In genomic region chr10:17444062-17444714, GRCh38 we compare ENCODE assay signal across 10 cellular contexts. TPM values are rescaled to one million over a fixed set of nuclear protein-coding genes. Genes with fewer than 3 reads are reported as not detected.
DNase-seq lines count a peak whose midpoint lies in the region; ATAC-seq and TF ChIP-seq lines count a peak whose summit lies in the region.
"Had no signal": no experiment of that assay in that cellular context is flagged by ENCODE, and none has a peak within 500 bp of the region (broad histone marks: within the 10 kb centered on the region; RNA-seq: fewer than 3 reads in every experiment).

No MANE protein-coding gene starts in this region.

- in situ Hi-C loops in mammary epithelial cell (cut with MboI; ENCODE audit: low sequenced_read_pairs in 2 of 2), result loop anchor here (25.0 kb wide), 1 partner anchor 607 kb away; no protein-coding TSS in a partner anchor

- H3K4me2 ChIP-seq in mammary epithelial cell (ENCODE audit: insufficient read depth, low read depth, low read length), result no peak overlapping the region

- H3K27ac Mint-ChIP-seq in MCF 10A (ENCODE audit: low read depth, unreplicated experiment) (no peak overlapping the region), T-helper 17 cell (peak overlapping the region; percentile 94)
- H3K27ac Mint-ChIP-seq in stimulated activated naive CD8-positive, alpha-beta T cell treated with anti-CD3 and anti-CD28 coated beads, Interleukin-15, amount 100 ng/mL, for 72 hours, result peak overlapping the region; percentile 42 to 70

- H3K9me3 ChIP-seq in mammary epithelial cell (replicated peaks; ENCODE audit: insufficient read depth, low read length) (peaks cover under 1% of the 10 kb centered on the region), T-helper 17 cell (ENCODE audit: control insufficient read depth, low read length, poor library complexity, severe bottlenecking) (no peaks in the 10 kb centered on the region), spleen (peaks cover 0 to 23% (median 15%) of the 10 kb centered on the region in 8 donors)

- H3K27ac ChIP-seq in mammary epithelial cell (ENCODE audit: insufficient read depth, low read depth, low read length) (no peak overlapping the region), spleen (no peak overlapping the region)

- H3K4me3 ChIP-seq in mammary epithelial cell (replicated peaks in 1 of 3; ENCODE audit: insufficient read depth in 1 of 3, low read depth in 2 of 3, low read length in 3 of 3) (no peak overlapping the region), spleen (peak overlapping the region in 1 of 8 donors; percentile 11)

- dilution Hi-C loops in mammary epithelial cell (cut with HindIII; ENCODE audit: low sequenced_read_pairs), result no loop called here

- peaks cover 5% of the 10 kb centered on the region for H3K4me1 Mint-ChIP-seq in MCF 10A (ENCODE audit: insufficient read depth, unreplicated experiment)
- H3K4me1 Mint-ChIP-seq in T-helper 17 cell, result peaks cover 12% of the 10 kb centered on the region
- H3K4me1 Mint-ChIP-seq in stimulated activated naive CD8-positive, alpha-beta T cell treated with anti-CD3 and anti-CD28 coated beads, Interleukin-15, amount 100 ng/mL, for 72 hours, result peaks cover 13% of the 10 kb centered on the region

- CTCF ChIA-PET in MCF 10A (lab: Yijun Ruan, JAX), result interaction anchor here (0.6 to 0.7 kb wide), 3 partner anchors 13 to 616 kb away, joined by 3 to 4 read pairs (median 3); no protein-coding TSS in a partner anchor
- CTCF ChIA-PET in mammary epithelial cell (lab: Charles Lee; ENCODE audit: low non-redundant PET), result no interaction called here

- peaks cover 7% of the 10 kb centered on the region for H3K4me1 ChIP-seq in mammary epithelial cell (ENCODE audit: insufficient read depth, low read length)
- H3K4me1 ChIP-seq in spleen, result peaks cover 0 to 21% (median 8%) of the 10 kb centered on the region in 6 donors

- H3K27me3 Mint-ChIP-seq in MCF 10A (ENCODE audit: insufficient read depth, unreplicated experiment) (no peaks in the 10 kb centered on the region), T-helper 17 cell (peaks cover 25% of the 10 kb centered on the region)
- peaks cover 36% of the 10 kb centered on the region for H3K27me3 Mint-ChIP-seq in stimulated activated naive CD8-positive, alpha-beta T cell treated with anti-CD3 and anti-CD28 coated beads, Interleukin-15, amount 100 ng/mL, for 72 hours

- no peaks in the 10 kb centered on the region for H3K9me3 Mint-ChIP-seq in MCF 10A (ENCODE audit: unreplicated experiment)
- H3K9me3 Mint-ChIP-seq in stimulated activated naive CD8-positive, alpha-beta T cell treated with anti-CD3 and anti-CD28 coated beads, Interleukin-15, amount 100 ng/mL, for 72 hours, result peaks cover under 1% of the 10 kb centered on the region in 2 donors

- POLR2A ChIA-PET in MCF 10A (lab: Yijun Ruan, JAX), result no interaction called here

- H3K36me3 ChIP-seq in mammary epithelial cell (ENCODE audit: insufficient read depth, low read length) (no peaks in the 10 kb centered on the region), spleen (peaks cover 0 to under 1% (median 0%) of the 10 kb centered on the region in 6 donors)

- BruUV-seq in MCF 10A (replicated peaks; lab: Mats Ljungman, UMichigan), result no TSS peak
- BruUV-seq in mammary epithelial cell (replicated peaks; lab: Mats Ljungman, UMichigan), result no TSS peak

- H3K9ac ChIP-seq in mammary epithelial cell (ENCODE audit: insufficient read depth, low read length), result no peak overlapping the region

- no peaks in the 10 kb centered on the region for H3K79me2 ChIP-seq in mammary epithelial cell (ENCODE audit: insufficient read depth, low read length)

- H2AFZ ChIP-seq in mammary epithelial cell (ENCODE audit: low read depth, low read length), result no peak overlapping the region

- WGBS in mammary epithelial cell (ENCODE audit: low coverage, missing lambda C conversion rate), result 90% methylated on average over 6 of the region's 7 CpGs
- 24 to 41% (median 33%) methylated on average over 7 of the region's 7 CpGs for WGBS in spleen, 5 donors

- H4K20me1 ChIP-seq in mammary epithelial cell (ENCODE audit: insufficient read depth, low read length), result no peaks in the 10 kb centered on the region

- peak; percentile 80 for ATAC-seq in HG02798 (IDR thresholded peaks at IDR 0.05; ENCODE audit: poor library complexity, unreplicated experiment)
- ATAC-seq in T-helper 17 cell, result peak; percentile 94
- peak; percentile 98 for ATAC-seq in stimulated activated naive CD8-positive, alpha-beta T cell treated with anti-CD3 and anti-CD28 coated beads, Interleukin-15, amount 100 ng/mL, for 72 hours

- H3K4me3 Mint-ChIP-seq in MCF 10A (ENCODE audit: unreplicated experiment) (no peak overlapping the region), T-helper 17 cell (peak overlapping the region; percentile 74)
- peak overlapping the region; percentile 73 to 75 for H3K4me3 Mint-ChIP-seq in stimulated activated naive CD8-positive, alpha-beta T cell treated with anti-CD3 and anti-CD28 coated beads, Interleukin-15, amount 100 ng/mL, for 72 hours

- H3K36me3 Mint-ChIP-seq in MCF 10A (ENCODE audit: insufficient read depth, unreplicated experiment) (no peaks in the 10 kb centered on the region), T-helper 17 cell (ENCODE audit: low read depth) (peaks cover 4% of the 10 kb centered on the region)

- TF ChIP-seq CTCF in MCF 10A (IDR thresholded peaks at IDR 0.05; ENCODE audit: unreplicated experiment), result no peak
- no peak for TF ChIP-seq CTCF in mammary epithelial cell (conservative IDR thresholded peaks at IDR 0.05 in 1 of 2, IDR thresholded peaks at IDR 0.05 in 1 of 2; ENCODE audit: extremely low read depth in 1 of 2, insufficient read depth in 1 of 2, low read depth in 1 of 2, low read length in 2 of 2)
- no peak for TF ChIP-seq CTCF in spleen (IDR thresholded peaks at IDR 0.05 in 8 of 11, conservative IDR thresholded peaks at IDR 0.05 in 3 of 11)

- H3K27me3 ChIP-seq in mammary epithelial cell (ENCODE audit: insufficient read depth, low read length), result peaks cover 2% of the 10 kb centered on the region
- peaks cover 0 to 25% (median 0%) of the 10 kb centered on the region in 7 donors for H3K27me3 ChIP-seq in spleen (replicated peaks in 1 of 7)

- no peak for TF ChIP-seq POLR2A in spleen (IDR thresholded peaks at IDR 0.05)

- peak; percentile 27 for DNase-seq in MCF 10A (ENCODE audit: unreplicated experiment)
- DNase-seq in mammary epithelial cell, result no peak
- no peak for DNase-seq in T-helper 17 cell
- DNase-seq in stimulated activated naive CD8-positive, alpha-beta T cell treated with anti-CD3 and anti-CD28 coated beads, Interleukin-15, amount 100 ng/mL, for 72 hours, result peak; percentile 25 to 36
- DNase-seq in spleen, result no peak
- no peak for DNase-seq in posterior cingulate gyrus
- DNase-seq in SIG-M5 (lab: John Stamatoyannopoulos, UW), result no peak
- DNase-seq: NK-92 treated with Interleukin-12 subunit alpha and Interleukin-12 subunit beta, amount 100 ng/mL, for 24 hours had no signal

- intact Hi-C loops in MCF 10A (cut with micrococcal nuclease) (no loop called here), mammary epithelial cell (cut with micrococcal nuclease) (no loop called here), spleen (cut with DNase I; ENCODE audit: low total_unique reads) (no loop called here), posterior cingulate gyrus (cut with DNase I) (no loop called here)

RNA-seq across cellular contexts. Expression of gene ST8SIA6, which starts 10.2 kb away (rescaled TPM):
- total RNA-seq in MCF 10A (2022), result 0.19 and 0.52 TPM in 2 replicates
- total RNA-seq in mammary epithelial cell, result under 1 TPM in 1 of 2 donors, not detected in 1; 0.17 TPM
- not detected for polyA plus RNA-seq in mammary epithelial cell
- polyA minus RNA-seq in mammary epithelial cell, result not detected
- total RNA-seq in T-helper 17 cell, result 1 to 10 TPM in 1 of 2 donors, under 1 TPM in 1; 0.72 to 4.1 TPM
- total RNA-seq in spleen, result 1 to 10 TPM in 4 of 7 donors, under 1 TPM in 2, not detected in 1; 0.66 to 1.2 (median 1.0) TPM
- polyA plus RNA-seq in spleen, result under 1 TPM in 1 of 3 donors, not detected in 2; 0.02 TPM
- polyA plus RNA-seq: BJ had no signal

Comparison
In these comparisons a context has a peak if more than half of its experiments do, and no peak if none do; other contexts are left out.
1. DNase-seq: peak in MCF 10A (single experiment) and stimulated activated naive CD8-positive, alpha-beta T cell treated with anti-CD3 and anti-CD28 coated beads, Interleukin-15, amount 100 ng/mL, for 72 hours (2 of 2); none in mammary epithelial cell (single experiment), T-helper 17 cell (0 of 3), spleen (single experiment), posterior cingulate gyrus (0 of 10) and SIG-M5 (single experiment).
2. Peak in every context shown above with its lines, with median percentiles within 50 percentile points of each other: ATAC-seq.